In genomic region chr16:28998837-28999236, GRCh38 we compare ENCODE assay signal across 31 cellular contexts.
"Had no signal": no experiment of that assay in that cellular context is flagged by ENCODE, and none has a peak within 500 bp of the region (broad histone marks: within the 10 kb centered on the region; RNA-seq: fewer than 3 reads in every experiment).

No MANE protein-coding gene starts in this region.

- H3K36me3 Mint-ChIP-seq: natural killer cell treated with Interleukin-12 subunit alpha and Interleukin-12 subunit beta and Interleukin-15 and Interleukin-18, amount 100 ng/mL, for 72 hours had no signal

- H3K36me3 ChIP-seq: adrenal gland, esophagus muscularis mucosa, heart left ventricle, lower lobe of right lung, neutrophil, thoracic aorta had no signal

- H3K9me3 Mint-ChIP-seq: activated T-helper 1 cell treated with anti-CD3 and anti-CD28 coated beads, Interleukin-12 subunit alpha, Interleukin-12 subunit beta, Interleukin-2, Interleukin-4 antibody, amounts not matched to agents 30 ng/mL and 10 ng/mL and 1 ng/mL, durations not matched to agents 14 hours and 24 hours and 36 hours; natural killer cell treated with Interleukin-12 subunit alpha and Interleukin-12 subunit beta and Interleukin-15 and Interleukin-18, amount 100 ng/mL, for 72 hours; stimulated activated naive CD8-positive, alpha-beta T cell treated with anti-CD3 and anti-CD28 coated beads, Interleukin-15, Interleukin-2, amounts not matched to agents 100 ng/mL and 50 ng/mL, for 24 hours; T-helper 1 cell treated with Interleukin-12 subunit alpha and Interleukin-12 subunit beta and Interleukin-4 antibody, amounts not matched to agents 30 μg/mL and 1 μg/mL, for 36 hours had no signal

- H3K9me3 ChIP-seq: adrenal gland, body of pancreas, esophagus muscularis mucosa, heart left ventricle, lower lobe of right lung, neutrophil, thoracic aorta had no signal

- DNase-seq: activated CD4-positive, alpha-beta T cell treated with anti-CD3 and anti-CD28 coated beads for 4 hours; activated CD4-positive, alpha-beta T cell treated with anti-CD3 and anti-CD28 coated beads, Interleukin-2, amount 50 U/mL, for 4 hours; activated gamma-delta T cell treated with Interleukin-2 at 50 U/mL for 16 hours; activated naive CD4-positive, alpha-beta T cell treated with anti-CD3 and anti-CD28 coated beads, Interleukin-2, amount 50 U/mL, for 16 hours; activated T-cell treated with anti-CD3 and anti-CD28 coated beads for 4 hours; adrenal gland; aorta; body of pancreas; dermis blood vessel endothelial cell; effector CD4-positive, alpha-beta T cell; foreskin keratinocyte; heart left ventricle; kidney glomerular epithelial cell; lower lobe of right lung; mesendoderm; stimulated activated CD4-positive, alpha-beta T cell treated with anti-CD3 and anti-CD28 coated beads, Interleukin-12 subunit alpha, Interleukin-12 subunit beta, amount 100 ng/mL, for 4 hours; stimulated activated CD4-positive, alpha-beta T cell treated with anti-CD3 and anti-CD28 coated beads, Interleukin-4, amount 100 ng/mL, for 1 hour; SW 1271; T-helper 9 cell; trophoblast cell had no signal

- H3K27me3 ChIP-seq: adrenal gland, body of pancreas, neutrophil had no signal

- H3K27me3 Mint-ChIP-seq: natural killer cell treated with Interleukin-12 subunit alpha and Interleukin-12 subunit beta and Interleukin-15 and Interleukin-18, amount 100 ng/mL, for 72 hours; stimulated activated naive CD8-positive, alpha-beta T cell treated with anti-CD3 and anti-CD28 coated beads, Interleukin-15, Interleukin-2, amounts not matched to agents 100 ng/mL and 50 ng/mL, for 24 hours had no signal

- H3K4me1 ChIP-seq: adrenal gland, body of pancreas, esophagus muscularis mucosa, foreskin keratinocyte, heart left ventricle, lower lobe of right lung had no signal

- ATAC-seq: body of pancreas; foreskin keratinocyte; heart left ventricle; left lobe of liver; lower lobe of right lung; natural killer cell treated with Interleukin-12 subunit alpha and Interleukin-12 subunit beta and Interleukin-15 and Interleukin-18, amount 100 ng/mL, for 72 hours; sciatic nerve had no signal

- H3K4me3 Mint-ChIP-seq: activated T-helper 1 cell treated with anti-CD3 and anti-CD28 coated beads, Interleukin-12 subunit alpha, Interleukin-12 subunit beta, Interleukin-2, Interleukin-4 antibody, amounts not matched to agents 30 ng/mL and 10 ng/mL and 1 ng/mL, durations not matched to agents 14 hours and 24 hours and 36 hours; natural killer cell treated with Interleukin-12 subunit alpha and Interleukin-12 subunit beta and Interleukin-15 and Interleukin-18, amount 100 ng/mL, for 72 hours; stimulated activated naive CD8-positive, alpha-beta T cell treated with anti-CD3 and anti-CD28 coated beads, Interleukin-15, Interleukin-2, amounts not matched to agents 100 ng/mL and 50 ng/mL, for 24 hours; T-helper 1 cell treated with Interleukin-12 subunit alpha and Interleukin-12 subunit beta and Interleukin-4 antibody, amounts not matched to agents 30 μg/mL and 1 μg/mL, for 36 hours had no signal

- H3K27ac Mint-ChIP-seq: activated T-helper 1 cell treated with anti-CD3 and anti-CD28 coated beads, Interleukin-12 subunit alpha, Interleukin-12 subunit beta, Interleukin-2, Interleukin-4 antibody, amounts not matched to agents 30 ng/mL and 10 ng/mL and 1 ng/mL, durations not matched to agents 14 hours and 24 hours and 36 hours; T-helper 1 cell treated with Interleukin-12 subunit alpha and Interleukin-12 subunit beta and Interleukin-4 antibody, amounts not matched to agents 30 μg/mL and 1 μg/mL, for 36 hours had no signal

- H3K27ac ChIP-seq: adrenal gland, body of pancreas, esophagus muscularis mucosa, foreskin keratinocyte, heart left ventricle, lower lobe of right lung, neutrophil, skin epidermis, thoracic aorta, VCaP had no signal

- H3K4me3 ChIP-seq: adrenal gland, body of pancreas, esophagus muscularis mucosa, heart left ventricle, lower lobe of right lung, skin epidermis, thoracic aorta had no signal
